1 cellular context compared by ENCODE assay signal in the genomic region with DNA sequence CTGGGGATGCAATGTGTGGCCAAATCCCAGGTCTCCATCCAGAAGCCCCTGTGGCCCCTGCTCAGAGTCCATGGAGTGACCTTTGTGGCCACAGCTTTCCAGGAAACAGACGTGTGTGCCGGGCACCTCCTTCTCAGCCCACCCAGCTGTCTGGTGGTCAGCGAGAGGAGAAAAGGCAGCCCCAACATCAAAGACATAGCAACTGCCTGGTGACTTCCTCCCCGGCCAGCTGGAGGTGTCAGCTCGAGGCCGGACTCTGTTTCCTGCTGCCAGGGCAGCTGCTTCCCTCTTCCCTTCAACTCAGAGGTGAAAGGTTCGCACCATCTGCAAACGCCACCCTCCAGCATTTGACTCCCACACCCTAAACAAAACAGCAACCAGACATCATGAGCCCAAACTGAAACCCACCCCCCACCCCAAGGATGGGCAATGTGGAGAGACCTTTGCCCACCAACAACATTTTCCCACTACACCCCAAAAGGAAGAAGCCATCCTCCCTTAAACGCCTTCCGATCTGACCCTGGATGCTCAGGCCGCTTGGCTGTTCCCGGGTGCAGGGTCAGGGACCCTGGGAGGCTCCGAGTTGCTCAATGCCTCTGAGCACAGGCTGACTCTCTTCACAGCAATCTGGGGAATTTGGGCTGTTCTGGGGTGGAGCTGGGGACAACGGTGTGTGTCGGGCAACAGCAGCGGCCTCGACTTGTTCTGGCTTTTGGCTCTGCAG.
TF ChIP-seq lines count a peak whose summit lies in the region.

No MANE protein-coding gene starts in this region.

TF ChIP-seq in HepG2, 621 proteins besides CTCF, POLR2A, EP300 and RAD21 (continued from another document and continues in another):
- no peak for TF ChIP-seq ZNF724P (CRISPR knock-in tag; IDR thresholded peaks at IDR 0.05; ENCODE audit: borderline replicate concordance)
- TF ChIP-seq ZNF878 (CRISPR knock-in tag; IDR thresholded peaks at IDR 0.05) = 0 out of 2 replicates have a peak, but pooled peaks have one; percentile 38
- TF ChIP-seq POLR2AphosphoS2 (IDR thresholded peaks at IDR 0.05; ENCODE audit: low read depth, low read length) = no peak
- no peak for TF ChIP-seq SMARCC2 (IDR thresholded peaks at IDR 0.05)
- TF ChIP-seq, protein P1, sequence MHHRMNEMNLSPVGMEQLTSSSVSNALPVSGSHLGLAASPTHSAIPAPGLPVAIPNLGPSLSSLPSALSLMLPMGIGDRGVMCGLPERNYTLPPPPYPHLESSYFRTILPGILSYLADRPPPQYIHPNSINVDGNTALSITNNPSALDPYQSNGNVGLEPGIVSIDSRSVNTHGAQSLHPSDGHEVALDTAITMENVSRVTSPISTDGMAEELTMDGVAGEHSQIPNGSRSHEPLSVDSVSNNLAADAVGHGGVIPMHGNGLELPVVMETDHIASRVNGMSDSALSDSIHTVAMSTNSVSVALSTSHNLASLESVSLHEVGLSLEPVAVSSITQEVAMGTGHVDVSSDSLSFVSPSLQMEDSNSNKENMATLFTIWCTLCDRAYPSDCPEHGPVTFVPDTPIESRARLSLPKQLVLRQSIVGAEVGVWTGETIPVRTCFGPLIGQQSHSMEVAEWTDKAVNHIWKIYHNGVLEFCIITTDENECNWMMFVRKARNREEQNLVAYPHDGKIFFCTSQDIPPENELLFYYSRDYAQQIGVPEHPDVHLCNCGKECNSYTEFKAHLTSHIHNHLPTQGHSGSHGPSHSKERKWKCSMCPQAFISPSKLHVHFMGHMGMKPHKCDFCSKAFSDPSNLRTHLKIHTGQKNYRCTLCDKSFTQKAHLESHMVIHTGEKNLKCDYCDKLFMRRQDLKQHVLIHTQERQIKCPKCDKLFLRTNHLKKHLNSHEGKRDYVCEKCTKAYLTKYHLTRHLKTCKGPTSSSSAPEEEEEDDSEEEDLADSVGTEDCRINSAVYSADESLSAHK (CRISPR knock-in tag; IDR thresholded peaks at IDR 0.05; ENCODE audit: borderline replicate concordance) = no peak
- no peak for TF ChIP-seq KDM5A (IDR thresholded peaks at IDR 0.05; ENCODE audit: borderline replicate concordance, low read length)
- no peak for TF ChIP-seq ZNF629 (CRISPR knock-in tag; conservative IDR thresholded peaks at IDR 0.05)
- peak; percentile 78 for TF ChIP-seq NCOA2 (CRISPR knock-in tag; IDR thresholded peaks at IDR 0.05)
- TF ChIP-seq MAFG (CRISPR knock-in tag; IDR thresholded peaks at IDR 0.05) = no peak
- no peak for TF ChIP-seq MYNN (CRISPR knock-in tag; IDR thresholded peaks at IDR 0.05; ENCODE audit: low read depth)
- peak; percentile 59; the same call in 1 of the 2 replicates for TF ChIP-seq ZBTB20 (CRISPR knock-in tag; IDR thresholded peaks at IDR 0.05; ENCODE audit: borderline replicate concordance, low read depth)
- peak; percentile 61; the same call in 1 of the 2 replicates for TF ChIP-seq MYC (CRISPR knock-in tag; IDR thresholded peaks at IDR 0.05; ENCODE audit: borderline replicate concordance)
- peak; percentile 44; the same call in 1 of the 2 replicates for TF ChIP-seq MTA1 (CRISPR knock-in tag; IDR thresholded peaks at IDR 0.05; ENCODE audit: borderline replicate concordance)
- no peak for TF ChIP-seq ZIK1 (CRISPR knock-in tag; IDR thresholded peaks at IDR 0.05; ENCODE audit: borderline replicate concordance, low read depth)
- 0 out of 2 replicates have a peak, but pooled peaks have one; percentile 38 for TF ChIP-seq ZNF879 (CRISPR knock-in tag; IDR thresholded peaks at IDR 0.05)
- no peak for TF ChIP-seq IKZF1 (IDR thresholded peaks at IDR 0.05)
- no peak for TF ChIP-seq SNAPC5 (CRISPR knock-in tag; IDR thresholded peaks at IDR 0.05; ENCODE audit: borderline replicate concordance)
- TF ChIP-seq NFIC (IDR thresholded peaks at IDR 0.05; ENCODE audit: low read length) = peak; percentile 70; the same call in 1 of the 2 replicates
- TF ChIP-seq, protein P2, sequence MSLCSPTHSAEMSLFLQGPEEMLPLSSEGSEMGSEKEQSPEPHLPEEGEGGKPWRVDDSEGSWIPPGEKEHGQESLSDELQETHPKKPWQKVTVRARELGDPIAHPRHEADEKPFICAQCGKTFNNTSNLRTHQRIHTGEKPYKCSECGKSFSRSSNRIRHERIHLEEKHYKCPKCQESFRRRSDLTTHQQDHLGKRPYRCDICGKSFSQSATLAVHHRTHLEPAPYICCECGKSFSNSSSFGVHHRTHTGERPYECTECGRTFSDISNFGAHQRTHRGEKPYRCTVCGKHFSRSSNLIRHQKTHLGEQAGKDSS (CRISPR knock-in tag; IDR thresholded peaks at IDR 0.05; ENCODE audit: borderline replicate concordance, low read depth) = peak; percentile 72; the same call in 1 of the 2 replicates
- no peak for TF ChIP-seq MAFF (IDR thresholded peaks at IDR 0.05; ENCODE audit: low read depth, low read length)
- TF ChIP-seq ZNF709 (CRISPR knock-in tag; IDR thresholded peaks at IDR 0.05) = no peak
- TF ChIP-seq HOXA3 (CRISPR knock-in tag; IDR thresholded peaks at IDR 0.05) = peak; percentile 49; the same call in 1 of the 2 replicates
- no peak for TF ChIP-seq HOXD1 (CRISPR knock-in tag; IDR thresholded peaks at IDR 0.05)
- TF ChIP-seq RFX5 (IDR thresholded peaks at IDR 0.05; ENCODE audit: low read depth, low read length) = no peak
- no peak for TF ChIP-seq ZNF773 (CRISPR knock-in tag; IDR thresholded peaks at IDR 0.05; ENCODE audit: borderline replicate concordance)
- TF ChIP-seq ZXDC (CRISPR knock-in tag; IDR thresholded peaks at IDR 0.05) = no peak
- TF ChIP-seq CHCHD3 (CRISPR knock-in tag; IDR thresholded peaks at IDR 0.05) = no peak
- no peak for TF ChIP-seq ZKSCAN1 (IDR thresholded peaks at IDR 0.05; ENCODE audit: low read length)
- TF ChIP-seq ZNF720 (CRISPR knock-in tag; IDR thresholded peaks at IDR 0.05) = no peak
- TF ChIP-seq FLYWCH1 (CRISPR knock-in tag; IDR thresholded peaks at IDR 0.05) = no peak
- TF ChIP-seq GFI1 (CRISPR knock-in tag; IDR thresholded peaks at IDR 0.05; ENCODE audit: borderline replicate concordance) = peak; percentile 26; the same call in 1 of the 2 replicates
- TF ChIP-seq HMG20A (CRISPR knock-in tag; IDR thresholded peaks at IDR 0.05; ENCODE audit: borderline replicate concordance) = peak; percentile 79; the same call in 1 of the 2 replicates
- TF ChIP-seq KMT2B (CRISPR knock-in tag; IDR thresholded peaks at IDR 0.05) = no peak
- TF ChIP-seq STAT6 (CRISPR knock-in tag; IDR thresholded peaks at IDR 0.05; ENCODE audit: borderline replicate concordance) = 0 out of 2 replicates have a peak, but pooled peaks have one; percentile 53
- TF ChIP-seq ZNF652 (CRISPR knock-in tag; IDR thresholded peaks at IDR 0.05; ENCODE audit: borderline replicate concordance, low read depth) = no peak
- TF ChIP-seq ZNF777 (CRISPR knock-in tag; IDR thresholded peaks at IDR 0.05) = no peak
- TF ChIP-seq, protein P3, sequence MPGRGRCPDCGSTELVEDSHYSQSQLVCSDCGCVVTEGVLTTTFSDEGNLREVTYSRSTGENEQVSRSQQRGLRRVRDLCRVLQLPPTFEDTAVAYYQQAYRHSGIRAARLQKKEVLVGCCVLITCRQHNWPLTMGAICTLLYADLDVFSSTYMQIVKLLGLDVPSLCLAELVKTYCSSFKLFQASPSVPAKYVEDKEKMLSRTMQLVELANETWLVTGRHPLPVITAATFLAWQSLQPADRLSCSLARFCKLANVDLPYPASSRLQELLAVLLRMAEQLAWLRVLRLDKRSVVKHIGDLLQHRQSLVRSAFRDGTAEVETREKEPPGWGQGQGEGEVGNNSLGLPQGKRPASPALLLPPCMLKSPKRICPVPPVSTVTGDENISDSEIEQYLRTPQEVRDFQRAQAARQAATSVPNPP (CRISPR knock-in tag; IDR thresholded peaks at IDR 0.05) = no peak
- TF ChIP-seq GPBP1L1 (CRISPR knock-in tag; IDR thresholded peaks at IDR 0.05) = no peak
- no peak for TF ChIP-seq MTF1 (CRISPR knock-in tag; IDR thresholded peaks at IDR 0.05)
- no peak for TF ChIP-seq HOXA7 (CRISPR knock-in tag; IDR thresholded peaks at IDR 0.05)
- TF ChIP-seq PRDM10 (CRISPR knock-in tag; IDR thresholded peaks at IDR 0.05; ENCODE audit: low read depth) = no peak
- TF ChIP-seq MATR3 (CRISPR knock-in tag; IDR thresholded peaks at IDR 0.05) = no peak
- TF ChIP-seq ZNF672 (CRISPR knock-in tag; IDR thresholded peaks at IDR 0.05) = no peak
- TF ChIP-seq ZNF790 (CRISPR knock-in tag; IDR thresholded peaks at IDR 0.05; ENCODE audit: borderline replicate concordance) = no peak
- no peak for TF ChIP-seq JDP2 (CRISPR knock-in tag; IDR thresholded peaks at IDR 0.05; ENCODE audit: borderline replicate concordance)
- TF ChIP-seq ZSCAN20 (CRISPR knock-in tag; IDR thresholded peaks at IDR 0.05; ENCODE audit: borderline replicate concordance) = no peak
- no peak for TF ChIP-seq ZNF253 (CRISPR knock-in tag; IDR thresholded peaks at IDR 0.05; ENCODE audit: borderline replicate concordance)
- peak; percentile 33; the same call in 1 of the 2 replicates for TF ChIP-seq ZNF331 (CRISPR knock-in tag; IDR thresholded peaks at IDR 0.05)
- no peak for TF ChIP-seq PLRG1 (conservative IDR thresholded peaks at IDR 0.05)
- TF ChIP-seq GATA4 (IDR thresholded peaks at IDR 0.05; ENCODE audit: borderline replicate concordance, low read depth) = peak; percentile 73; the same call in 1 of the 2 replicates
